ENCODE assay signal across 8 cellular contexts in genomic region chr15:22665059-22665702, GRCh38.
DNase-seq lines count a peak whose midpoint lies in the region; ATAC-seq, FAIRE-seq and TF ChIP-seq lines count a peak whose summit lies in the region.
"Not testable (repeated sequence)": the region's sequence is repeated elsewhere in the genome, so short reads cannot be mapped to it uniquely, and the experiment has no call there.

No MANE protein-coding gene starts in this region.

- DNase-seq in Ammon's horn (ENCODE audit: low spot score) (peak; percentile 13), GM20000 (ENCODE audit: low spot score) (peak; percentile 5), NCI-H2107 treated with DMSO at 0.1 percent for 48 hours (lab: John Stamatoyannopoulos, UW; ENCODE audit: unreplicated experiment) (peak; percentile 8), MCF 10A (ENCODE audit: unreplicated experiment) (peak; percentile 52), foreskin keratinocyte (peak; percentile 3 to 32), midbrain (lab: John Stamatoyannopoulos, UW) (peak; percentile 50), small intestine (peak; percentile 1)
- DNase-seq in activated B cell treated with CpG ODN at 0.5 μM for 24 hours, result not testable (repeated sequence)

- not testable (repeated sequence) for H3K4me1 ChIP-seq in foreskin keratinocyte; small intestine (ENCODE audit: control insufficient read depth in 2 of 2, insufficient read depth in 1 of 2, low read depth in 1 of 2, low read length in 1 of 2)

- not testable (repeated sequence) for H3K36me3 ChIP-seq in small intestine (ENCODE audit: control insufficient read depth in 2 of 2, insufficient read depth in 2 of 2, low read length in 2 of 2)

- H3K27ac Mint-ChIP-seq in activated B cell treated with CpG ODN at 0.5 μM for 24 hours, result peak overlapping the region; percentile 31
- peak overlapping the region; percentile 94 for H3K27ac Mint-ChIP-seq in MCF 10A (ENCODE audit: low read depth, unreplicated experiment)

- H3K4me3 Mint-ChIP-seq in activated B cell treated with CpG ODN at 0.5 μM for 24 hours, result peak overlapping the region; percentile 66
- H3K4me3 Mint-ChIP-seq in MCF 10A (ENCODE audit: unreplicated experiment), result peak overlapping the region; percentile 79

- H3K4me3 ChIP-seq in small intestine (ENCODE audit: low read depth in 1 of 2, low read length in 2 of 2), result peak overlapping the region in 1 of 2 donors; percentile 26

- POLR2A ChIA-PET in activated B cell treated with CpG ODN at 0.5 μM for 24 hours (lab: Charles Lee) (interaction anchor here (1.0 to 1.3 kb wide), 2 partner anchors 123 to 175 kb away, joined by 5 to 11 read pairs; no protein-coding TSS in a partner anchor), MCF 10A (lab: Yijun Ruan, JAX) (interaction anchor here (1.1 kb wide), 1 partner anchor 173 kb away, joined by 5 read pairs; the partner anchor contains the start of gene NIPA2)

- not testable (repeated sequence) for H3K36me3 Mint-ChIP-seq in activated B cell treated with CpG ODN at 0.5 μM for 24 hours (ENCODE audit: low read depth); MCF 10A (ENCODE audit: insufficient read depth, unreplicated experiment)

- peaks cover 10% of the 10 kb centered on the region for H3K4me1 Mint-ChIP-seq in activated B cell treated with CpG ODN at 0.5 μM for 24 hours
- H3K4me1 Mint-ChIP-seq in MCF 10A (ENCODE audit: insufficient read depth, unreplicated experiment), result not testable (repeated sequence)

- CTCF ChIA-PET in activated B cell treated with CpG ODN at 0.5 μM for 24 hours (lab: Charles Lee), result not testable (repeated sequence)
- CTCF ChIA-PET in MCF 10A (lab: Yijun Ruan, JAX), result interaction anchor here (0.5 kb wide), 1 partner anchor 174 kb away, joined by 3 read pairs; no protein-coding TSS in a partner anchor

- H3K9me3 Mint-ChIP-seq in activated B cell treated with CpG ODN at 0.5 μM for 24 hours; MCF 10A (ENCODE audit: unreplicated experiment): not testable (repeated sequence)

- H3K27ac ChIP-seq in foreskin keratinocyte, result not testable (repeated sequence)
- peak overlapping the region in 1 of 2 donors; percentile 83 for H3K27ac ChIP-seq in small intestine (ENCODE audit: low read depth in 1 of 2, low read length in 1 of 2)

- FAIRE-seq in small intestine (lab: Jason Lieb, UNC), result not testable (repeated sequence)

- intact Hi-C loops in activated B cell treated with CpG ODN at 0.5 μM for 24 hours (cut with micrococcal nuclease), result loop anchor here (10.0 kb wide), 1 partner anchor 180 kb away; no protein-coding TSS in a partner anchor
- intact Hi-C loops in MCF 10A (cut with micrococcal nuclease), result not testable (repeated sequence)

- ATAC-seq in activated B cell treated with CpG ODN at 0.5 μM for 24 hours (ENCODE audit: low read depth); foreskin keratinocyte: not testable (repeated sequence)

- H3K27me3 ChIP-seq in foreskin keratinocyte; small intestine (ENCODE audit: control insufficient read depth in 2 of 2, insufficient read depth in 2 of 2, low read length in 2 of 2): not testable (repeated sequence)

- BruUV-seq in MCF 10A (replicated peaks; lab: Mats Ljungman, UMichigan), result TSS peak; percentile 57

- TF ChIP-seq CTCF in GM20000 (IDR thresholded peaks at IDR 0.05; ENCODE audit: extremely low read depth, missing control alignments); activated B cell treated with CpG ODN at 0.5 μM for 24 hours (IDR thresholded peaks at IDR 0.05); MCF 10A (IDR thresholded peaks at IDR 0.05; ENCODE audit: unreplicated experiment); foreskin keratinocyte (conservative IDR thresholded peaks at IDR 0.05): not testable (repeated sequence)

- not testable (repeated sequence) for H3K9me3 ChIP-seq in small intestine (ENCODE audit: control insufficient read depth, low read depth)

- H3K27me3 Mint-ChIP-seq in activated B cell treated with CpG ODN at 0.5 μM for 24 hours; MCF 10A (ENCODE audit: insufficient read depth, unreplicated experiment): not testable (repeated sequence)

- 4 to 11% (median 9%) methylated on average over 11 to 22 of the region's 22 CpGs for WGBS in small intestine, 3 donors
